ENCODE assay signal across 8 cellular contexts in the genomic region with DNA sequence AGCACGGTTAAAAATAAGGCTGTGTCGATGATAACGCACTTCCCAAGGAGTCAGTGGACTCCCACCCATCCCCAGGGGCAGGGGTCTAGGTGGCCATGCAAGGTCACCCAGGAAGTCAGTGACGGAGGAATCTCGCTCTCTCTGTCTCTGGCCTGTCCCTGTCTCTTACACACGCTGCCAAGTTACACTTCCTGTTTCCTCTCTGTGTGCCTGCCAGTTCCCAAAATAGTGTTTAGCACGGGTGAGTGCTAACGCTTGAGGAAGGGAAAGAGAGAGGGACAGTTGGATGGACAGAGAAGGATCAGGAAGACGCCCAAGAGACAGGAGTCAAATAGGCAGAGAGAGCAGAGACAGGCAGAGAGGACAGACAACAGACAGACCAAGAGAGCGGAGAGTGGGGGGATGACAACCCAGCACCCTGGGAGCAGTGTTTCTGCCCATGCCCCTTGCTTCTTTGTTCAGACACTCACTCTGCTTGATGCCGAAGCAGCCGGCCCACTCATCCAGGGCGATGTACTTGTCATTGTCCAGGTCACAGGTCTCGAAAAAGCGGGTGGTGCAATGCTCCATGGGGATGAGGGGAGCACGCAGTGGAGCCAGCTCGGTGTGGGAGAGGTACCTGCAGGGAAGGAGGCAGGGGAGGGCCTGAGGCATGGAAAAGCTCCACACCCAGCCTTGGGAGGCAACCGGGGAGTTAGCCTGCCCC. TPM values are rescaled to one million over a fixed set of nuclear protein-coding genes. Genes with fewer than 3 reads are reported as not detected.
DNase-seq lines count a peak whose midpoint lies in the region; ATAC-seq and TF ChIP-seq lines count a peak whose summit lies in the region.

No MANE protein-coding gene starts in this region.

- POLR2A ChIA-PET in PC-3 (lab: Charles Lee; ENCODE audit: unreplicated experiment), result no interaction called here

- no peak for TF ChIP-seq CTCF in GM12864 (IDR thresholded peaks at IDR 0.05; ENCODE audit: low read depth, low read length, missing control alignments)
- no peak for TF ChIP-seq CTCF in PC-3 (conservative IDR thresholded peaks at IDR 0.05; ENCODE audit: low read depth, low read length)
- no peak for TF ChIP-seq CTCF in esophagus muscularis mucosa (IDR thresholded peaks at IDR 0.05)
- TF ChIP-seq CTCF in prostate gland (IDR thresholded peaks at IDR 0.05), result no peak

- intact Hi-C loops in PC-3 (cut with micrococcal nuclease), result loop anchor here (2.0 kb wide), 1 partner anchor 35 kb away; no protein-coding TSS in a partner anchor
- intact Hi-C loops in esophagus muscularis mucosa (cut with DNase I), result no loop called here
- intact Hi-C loops in prostate gland (cut with DNase I), result loop anchor here (2.0 kb wide), 1 partner anchor 55 kb away; no protein-coding TSS in a partner anchor

- H3F3A ChIP-seq in PC-3 (ENCODE audit: low read length, unreplicated experiment), result no peaks in the 10 kb centered on the region

- peak overlapping the region; percentile 45; the same call in 1 of the 2 replicates for H3K4me2 ChIP-seq in PC-3 (ENCODE audit: low read length)

- H4K20me1 ChIP-seq in PC-3 (ENCODE audit: low read length), result no peaks in the 10 kb centered on the region

- H3K4me1 ChIP-seq in PC-3 (ENCODE audit: insufficient read depth, low read length), result peaks cover 10% of the 10 kb centered on the region
- peaks cover 63 to 72% (median 69%) of the 10 kb centered on the region in 4 donors for H3K4me1 ChIP-seq in esophagus muscularis mucosa
- peaks cover 3% of the 10 kb centered on the region for H3K4me1 ChIP-seq in prostate gland (replicated peaks)

- H3K9me2 ChIP-seq in PC-3 (replicated peaks; ENCODE audit: low read length), result no peaks in the 10 kb centered on the region

- WGBS in esophagus muscularis mucosa, result 55% methylated on average over 18 of the region's 18 CpGs
- 42% methylated on average over 18 of the region's 18 CpGs for WGBS in prostate gland

- H3K9me3 ChIP-seq in PC-3 (ENCODE audit: low read length), result no peaks in the 10 kb centered on the region
- H3K9me3 ChIP-seq in esophagus muscularis mucosa, result no peaks in the 10 kb centered on the region
- H3K9me3 ChIP-seq in prostate gland, result no peaks in the 10 kb centered on the region

- no peak for TF ChIP-seq EP300 in esophagus muscularis mucosa (IDR thresholded peaks at IDR 0.05)

- no peaks in the 10 kb centered on the region for H3K36me3 ChIP-seq in PC-3 (ENCODE audit: low read depth, low read length)
- peaks cover 15 to 71% (median 58%) of the 10 kb centered on the region in 4 donors for H3K36me3 ChIP-seq in esophagus muscularis mucosa
- peaks cover 0 to 10% of the 10 kb centered on the region in 2 donors for H3K36me3 ChIP-seq in prostate gland

- ATAC-seq in PC-3 (peak; percentile 74), GM21526 (IDR thresholded peaks at IDR 0.05; ENCODE audit: low FRiP score, unreplicated experiment) (no peak)

- no peaks in the 10 kb centered on the region for H3K27me3 ChIP-seq in PC-3 (ENCODE audit: low read length)
- H3K27me3 ChIP-seq in esophagus muscularis mucosa, result no peaks in the 10 kb centered on the region
- H3K27me3 ChIP-seq in prostate gland (replicated peaks; ENCODE audit: insufficient read depth), result no peaks in the 10 kb centered on the region

- no peaks in the 10 kb centered on the region for H3K79me2 ChIP-seq in PC-3 (ENCODE audit: low read length)

- CTCF ChIA-PET in PC-3 (lab: Charles Lee), result no interaction called here

- H3K9ac ChIP-seq in PC-3 (ENCODE audit: low read length), result peak overlapping the region; percentile 7; the same call in 1 of the 2 replicates

- BruUV-seq in PC-3 (replicated peaks; lab: Mats Ljungman, UMichigan), result no TSS peak

- H3K27ac ChIP-seq in PC-3 (ENCODE audit: low read length) (no peak overlapping the region; the same call in 1 of the 2 replicates), esophagus muscularis mucosa (replicated peaks in 1 of 4) (peak overlapping the region; percentile 57 to 78 (median 70)), prostate gland (peak overlapping the region; percentile 44 to 53)

- peak overlapping the region; percentile 81 for H2AFZ ChIP-seq in PC-3 (ENCODE audit: low read length)

- no peak for DNase-seq in GM12864 (ENCODE audit: low read depth)
- DNase-seq in PC-3, result peak; percentile 38
- DNase-seq in esophagus muscularis mucosa (ENCODE audit: extremely low spot score), result no peak
- DNase-seq in prostate gland (ENCODE audit: low spot score), result no peak
- no peak for DNase-seq in NK-92 treated with Interleukin-12 subunit alpha and Interleukin-12 subunit beta, amount 100 ng/mL, for 24 hours (lab: John Stamatoyannopoulos, UW)
- no peak for DNase-seq in NCI-H1048 (lab: John Stamatoyannopoulos, UW)
- DNase-seq in DMS114 treated with DMSO at 0.1 percent for 48 hours (lab: John Stamatoyannopoulos, UW; ENCODE audit: unreplicated experiment), result no peak

- peak overlapping the region; percentile 8; the same call in 1 of the 2 replicates for H3K4me3 ChIP-seq in GM12864 (ENCODE audit: low read depth, low read length)
- H3K4me3 ChIP-seq in PC-3 (ENCODE audit: low read length), result no peak overlapping the region; the same call in 1 of the 2 replicates
- H3K4me3 ChIP-seq in esophagus muscularis mucosa, result no peak overlapping the region
- H3K4me3 ChIP-seq in prostate gland, result no peak overlapping the region

- no peak for TF ChIP-seq POLR2A in esophagus muscularis mucosa (IDR thresholded peaks at IDR 0.05; ENCODE audit: low read depth)
- no peak for TF ChIP-seq POLR2A in prostate gland (IDR thresholded peaks at IDR 0.05)

RNA-seq across cellular contexts. Expression of gene SPARC, which starts 22.9 kb away (rescaled TPM):
- total RNA-seq in PC-3 (2014; rRNA removed) (0.86 and 2.7 TPM in 2 replicates), esophagus muscularis mucosa (100 to 1,000 TPM; 269 to 875 (median 432) TPM), prostate gland (1,000 to 10,000 TPM in 1 of 2 donors, 100 to 1,000 TPM in 1; 101 to 2,249 TPM)

Comparison
In these comparisons a context has a peak if more than half of its experiments do, and no peak if none do; other contexts are left out.
1. RNA of gene SPARC, which starts 22.9 kb away (total RNA-seq): 101 to 2,249 TPM in prostate gland and 269 to 875 TPM in esophagus muscularis mucosa; 0.86 to 2.7 TPM in PC-3; every median in the first group is over 10 times any median in the second.